Comparison of ENCODE assay signal across 2 cellular contexts in the genomic region with DNA sequence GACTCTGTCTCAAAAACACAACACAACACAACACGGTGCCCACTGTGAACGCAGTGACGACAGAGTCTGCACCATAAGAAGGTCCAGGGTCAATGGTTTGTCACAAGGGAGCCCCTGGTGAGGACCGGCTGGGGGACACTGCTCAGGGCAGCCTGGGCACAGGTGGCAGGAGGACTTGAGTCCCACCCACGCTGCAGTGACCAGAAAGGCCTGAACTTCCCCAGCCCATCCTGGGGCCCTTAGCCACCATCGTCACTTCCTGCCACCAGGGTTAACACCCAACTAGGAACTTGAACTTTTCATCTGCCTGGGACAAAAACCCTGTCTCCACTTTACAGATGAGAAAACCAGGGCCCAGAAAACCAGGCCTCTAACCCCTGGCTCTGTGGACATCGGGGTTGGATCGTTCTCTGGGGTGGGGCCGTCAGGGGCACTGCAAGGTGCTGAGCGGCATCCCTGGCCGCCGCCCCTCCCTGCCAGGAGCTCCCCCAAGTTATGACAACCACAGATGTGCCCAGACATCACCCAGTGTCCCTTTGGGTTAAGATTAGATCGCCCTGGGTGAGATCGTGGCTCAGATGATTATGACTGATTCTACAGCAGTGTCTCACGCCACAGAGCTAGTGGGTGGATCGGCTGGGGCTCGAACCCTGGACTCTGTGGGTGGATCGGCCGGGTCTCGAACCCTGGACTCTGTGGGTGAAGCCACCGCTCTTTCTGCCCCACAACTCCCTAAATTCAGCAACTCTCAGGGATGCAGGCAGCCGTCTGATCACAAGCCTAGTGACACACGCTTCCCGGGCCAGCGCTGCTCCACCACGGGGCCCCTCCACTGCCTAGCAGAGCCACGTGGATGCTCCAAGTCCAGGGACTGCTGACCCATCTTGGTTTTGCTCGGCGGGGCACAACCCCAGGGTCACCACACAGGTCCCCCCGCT.
A peak's percentile ranks its signal among the peaks of the same experiment; 100 is the strongest.
TF ChIP-seq lines count a peak whose summit lies in the region.

No MANE protein-coding gene starts in this region.

TF ChIP-seq in GM12878, 131 proteins besides CTCF, POLR2A, EP300 and RAD21 (continues in another document):
- no peak for TF ChIP-seq SUZ12 (IDR thresholded peaks at IDR 0.05; ENCODE audit: unreplicated experiment)
- TF ChIP-seq, protein P1, sequence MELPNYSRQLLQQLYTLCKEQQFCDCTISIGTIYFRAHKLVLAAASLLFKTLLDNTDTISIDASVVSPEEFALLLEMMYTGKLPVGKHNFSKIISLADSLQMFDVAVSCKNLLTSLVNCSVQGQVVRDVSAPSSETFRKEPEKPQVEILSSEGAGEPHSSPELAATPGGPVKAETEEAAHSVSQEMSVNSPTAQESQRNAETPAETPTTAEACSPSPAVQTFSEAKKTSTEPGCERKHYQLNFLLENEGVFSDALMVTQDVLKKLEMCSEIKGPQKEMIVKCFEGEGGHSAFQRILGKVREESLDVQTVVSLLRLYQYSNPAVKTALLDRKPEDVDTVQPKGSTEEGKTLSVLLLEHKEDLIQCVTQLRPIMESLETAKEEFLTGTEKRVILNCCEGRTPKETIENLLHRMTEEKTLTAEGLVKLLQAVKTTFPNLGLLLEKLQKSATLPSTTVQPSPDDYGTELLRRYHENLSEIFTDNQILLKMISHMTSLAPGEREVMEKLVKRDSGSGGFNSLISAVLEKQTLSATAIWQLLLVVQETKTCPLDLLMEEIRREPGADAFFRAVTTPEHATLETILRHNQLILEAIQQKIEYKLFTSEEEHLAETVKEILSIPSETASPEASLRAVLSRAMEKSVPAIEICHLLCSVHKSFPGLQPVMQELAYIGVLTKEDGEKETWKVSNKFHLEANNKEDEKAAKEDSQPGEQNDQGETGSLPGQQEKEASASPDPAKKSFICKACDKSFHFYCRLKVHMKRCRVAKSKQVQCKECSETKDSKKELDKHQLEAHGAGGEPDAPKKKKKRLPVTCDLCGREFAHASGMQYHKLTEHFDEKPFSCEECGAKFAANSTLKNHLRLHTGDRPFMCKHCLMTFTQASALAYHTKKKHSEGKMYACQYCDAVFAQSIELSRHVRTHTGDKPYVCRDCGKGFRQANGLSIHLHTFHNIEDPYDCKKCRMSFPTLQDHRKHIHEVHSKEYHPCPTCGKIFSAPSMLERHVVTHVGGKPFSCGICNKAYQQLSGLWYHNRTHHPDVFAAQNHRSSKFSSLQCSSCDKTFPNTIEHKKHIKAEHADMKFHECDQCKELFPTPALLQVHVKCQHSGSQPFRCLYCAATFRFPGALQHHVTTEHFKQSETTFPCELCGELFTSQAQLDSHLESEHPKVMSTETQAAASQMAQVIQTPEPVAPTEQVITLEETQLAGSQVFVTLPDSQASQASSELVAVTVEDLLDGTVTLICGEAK (IDR thresholded peaks at IDR 0.05; ENCODE audit: borderline replicate concordance) = peak; percentile 49; the same call in 1 of the 2 replicates
- TF ChIP-seq, protein P2, sequence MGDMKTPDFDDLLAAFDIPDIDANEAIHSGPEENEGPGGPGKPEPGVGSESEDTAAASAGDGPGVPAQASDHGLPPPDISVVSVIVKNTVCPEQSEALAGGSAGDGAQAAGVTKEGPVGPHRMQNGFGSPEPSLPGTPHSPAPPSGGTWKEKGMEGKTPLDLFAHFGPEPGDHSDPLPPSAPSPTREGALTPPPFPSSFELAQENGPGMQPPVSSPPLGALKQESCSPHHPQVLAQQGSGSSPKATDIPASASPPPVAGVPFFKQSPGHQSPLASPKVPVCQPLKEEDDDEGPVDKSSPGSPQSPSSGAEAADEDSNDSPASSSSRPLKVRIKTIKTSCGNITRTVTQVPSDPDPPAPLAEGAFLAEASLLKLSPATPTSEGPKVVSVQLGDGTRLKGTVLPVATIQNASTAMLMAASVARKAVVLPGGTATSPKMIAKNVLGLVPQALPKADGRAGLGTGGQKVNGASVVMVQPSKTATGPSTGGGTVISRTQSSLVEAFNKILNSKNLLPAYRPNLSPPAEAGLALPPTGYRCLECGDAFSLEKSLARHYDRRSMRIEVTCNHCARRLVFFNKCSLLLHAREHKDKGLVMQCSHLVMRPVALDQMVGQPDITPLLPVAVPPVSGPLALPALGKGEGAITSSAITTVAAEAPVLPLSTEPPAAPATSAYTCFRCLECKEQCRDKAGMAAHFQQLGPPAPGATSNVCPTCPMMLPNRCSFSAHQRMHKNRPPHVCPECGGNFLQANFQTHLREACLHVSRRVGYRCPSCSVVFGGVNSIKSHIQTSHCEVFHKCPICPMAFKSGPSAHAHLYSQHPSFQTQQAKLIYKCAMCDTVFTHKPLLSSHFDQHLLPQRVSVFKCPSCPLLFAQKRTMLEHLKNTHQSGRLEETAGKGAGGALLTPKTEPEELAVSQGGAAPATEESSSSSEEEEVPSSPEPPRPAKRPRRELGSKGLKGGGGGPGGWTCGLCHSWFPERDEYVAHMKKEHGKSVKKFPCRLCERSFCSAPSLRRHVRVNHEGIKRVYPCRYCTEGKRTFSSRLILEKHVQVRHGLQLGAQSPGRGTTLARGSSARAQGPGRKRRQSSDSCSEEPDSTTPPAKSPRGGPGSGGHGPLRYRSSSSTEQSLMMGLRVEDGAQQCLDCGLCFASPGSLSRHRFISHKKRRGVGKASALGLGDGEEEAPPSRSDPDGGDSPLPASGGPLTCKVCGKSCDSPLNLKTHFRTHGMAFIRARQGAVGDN (IDR thresholded peaks at IDR 0.05) = peak; percentile 92
- TF ChIP-seq GATAD2B (conservative IDR thresholded peaks at IDR 0.05; ENCODE audit: low read depth) = peak; percentile 59
- TF ChIP-seq POLR2AphosphoS2 (IDR thresholded peaks at IDR 0.05; ENCODE audit: low read depth, low read length) = peak; percentile 73; the same call in 1 of the 2 replicates
- 0 out of 2 replicates have a peak, but pooled peaks have one; percentile 12 for TF ChIP-seq MTA3 (IDR thresholded peaks at IDR 0.05; ENCODE audit: borderline replicate concordance, low read length)
- peak; percentile 79 for TF ChIP-seq CREB1 (IDR thresholded peaks at IDR 0.05; ENCODE audit: low read depth)
- TF ChIP-seq MEF2B (IDR thresholded peaks at IDR 0.05; ENCODE audit: partially characterized antibody, poor library complexity, severe bottlenecking) = peak; percentile 19
- no peak for TF ChIP-seq RBBP5 (conservative IDR thresholded peaks at IDR 0.05)

TF ChIP-seq in WTC11, 78 proteins besides CTCF, POLR2A, EP300 and RAD21:
- TF ChIP-seq SMAD3 (CRISPR knock-in tag; IDR thresholded peaks at IDR 0.05; ENCODE audit: borderline replicate concordance) (no peak), NFYB (CRISPR knock-in tag; conservative IDR thresholded peaks at IDR 0.05; ENCODE audit: low read depth) (no peak), NR1H2 (CRISPR knock-in tag; IDR thresholded peaks at IDR 0.05) (no peak), TP53 (CRISPR knock-in tag; IDR thresholded peaks at IDR 0.05) (no peak), ZBTB21 (CRISPR knock-in tag; IDR thresholded peaks at IDR 0.05; ENCODE audit: borderline replicate concordance) (no peak), ZNF671 (CRISPR knock-in tag; IDR thresholded peaks at IDR 0.05) (no peak), ZNF263 (CRISPR knock-in tag; IDR thresholded peaks at IDR 0.05; ENCODE audit: low read depth) (no peak)
- TF ChIP-seq, protein P3, sequence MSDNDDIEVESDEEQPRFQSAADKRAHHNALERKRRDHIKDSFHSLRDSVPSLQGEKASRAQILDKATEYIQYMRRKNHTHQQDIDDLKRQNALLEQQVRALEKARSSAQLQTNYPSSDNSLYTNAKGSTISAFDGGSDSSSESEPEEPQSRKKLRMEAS (CRISPR knock-in tag; IDR thresholded peaks at IDR 0.05) = no peak
- TF ChIP-seq, protein P4, sequence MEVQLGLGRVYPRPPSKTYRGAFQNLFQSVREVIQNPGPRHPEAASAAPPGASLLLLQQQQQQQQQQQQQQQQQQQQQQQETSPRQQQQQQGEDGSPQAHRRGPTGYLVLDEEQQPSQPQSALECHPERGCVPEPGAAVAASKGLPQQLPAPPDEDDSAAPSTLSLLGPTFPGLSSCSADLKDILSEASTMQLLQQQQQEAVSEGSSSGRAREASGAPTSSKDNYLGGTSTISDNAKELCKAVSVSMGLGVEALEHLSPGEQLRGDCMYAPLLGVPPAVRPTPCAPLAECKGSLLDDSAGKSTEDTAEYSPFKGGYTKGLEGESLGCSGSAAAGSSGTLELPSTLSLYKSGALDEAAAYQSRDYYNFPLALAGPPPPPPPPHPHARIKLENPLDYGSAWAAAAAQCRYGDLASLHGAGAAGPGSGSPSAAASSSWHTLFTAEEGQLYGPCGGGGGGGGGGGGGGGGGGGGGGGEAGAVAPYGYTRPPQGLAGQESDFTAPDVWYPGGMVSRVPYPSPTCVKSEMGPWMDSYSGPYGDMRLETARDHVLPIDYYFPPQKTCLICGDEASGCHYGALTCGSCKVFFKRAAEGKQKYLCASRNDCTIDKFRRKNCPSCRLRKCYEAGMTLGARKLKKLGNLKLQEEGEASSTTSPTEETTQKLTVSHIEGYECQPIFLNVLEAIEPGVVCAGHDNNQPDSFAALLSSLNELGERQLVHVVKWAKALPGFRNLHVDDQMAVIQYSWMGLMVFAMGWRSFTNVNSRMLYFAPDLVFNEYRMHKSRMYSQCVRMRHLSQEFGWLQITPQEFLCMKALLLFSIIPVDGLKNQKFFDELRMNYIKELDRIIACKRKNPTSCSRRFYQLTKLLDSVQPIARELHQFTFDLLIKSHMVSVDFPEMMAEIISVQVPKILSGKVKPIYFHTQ (CRISPR knock-in tag; IDR thresholded peaks at IDR 0.05) = no peak
- TF ChIP-seq, protein P5, sequence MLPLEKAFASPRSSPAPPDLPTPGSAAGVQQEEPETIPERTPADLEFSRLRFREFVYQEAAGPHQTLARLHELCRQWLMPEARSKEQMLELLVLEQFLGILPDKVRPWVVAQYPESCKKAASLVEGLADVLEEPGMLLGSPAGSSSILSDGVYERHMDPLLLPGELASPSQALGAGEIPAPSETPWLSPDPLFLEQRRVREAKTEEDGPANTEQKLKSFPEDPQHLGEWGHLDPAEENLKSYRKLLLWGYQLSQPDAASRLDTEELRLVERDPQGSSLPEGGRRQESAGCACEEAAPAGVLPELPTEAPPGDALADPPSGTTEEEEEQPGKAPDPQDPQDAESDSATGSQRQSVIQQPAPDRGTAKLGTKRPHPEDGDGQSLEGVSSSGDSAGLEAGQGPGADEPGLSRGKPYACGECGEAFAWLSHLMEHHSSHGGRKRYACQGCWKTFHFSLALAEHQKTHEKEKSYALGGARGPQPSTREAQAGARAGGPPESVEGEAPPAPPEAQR (CRISPR knock-in tag; IDR thresholded peaks at IDR 0.05) = no peak
